17 cellular contexts compared by ENCODE assay signal in the genomic region with DNA sequence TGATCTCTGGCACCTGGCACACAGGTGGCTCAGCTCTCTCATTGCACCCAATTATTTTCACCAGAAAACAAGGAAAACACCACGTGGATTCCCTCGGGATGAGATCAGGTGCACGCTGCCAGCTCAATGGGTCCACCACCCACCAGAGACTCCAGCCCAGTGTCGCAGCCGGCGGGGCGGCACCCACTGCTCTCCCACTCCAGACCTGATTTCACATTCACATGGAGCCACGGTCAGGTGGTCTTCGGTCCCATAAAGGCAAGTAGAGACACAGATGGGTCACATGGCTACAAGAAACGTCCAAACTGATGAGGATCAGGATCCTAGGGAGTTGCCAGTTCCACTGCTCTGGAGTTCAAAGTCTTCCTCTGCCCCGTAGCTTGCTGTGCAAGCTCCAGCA.
DNase-seq lines count a peak whose midpoint lies in the region; FAIRE-seq and TF ChIP-seq lines count a peak whose summit lies in the region.
"Had no signal": no experiment of that assay in that cellular context is flagged by ENCODE, and none has a peak within 500 bp of the region (broad histone marks: within the 10 kb centered on the region; RNA-seq: fewer than 3 reads in every experiment).

No MANE protein-coding gene starts in this region.

- TF ChIP-seq CTCF in esophagus muscularis mucosa (IDR thresholded peaks at IDR 0.05) (no peak), lower leg skin (IDR thresholded peaks at IDR 0.05) (no peak), nephron progenitor cell (IDR thresholded peaks at IDR 0.05) (no peak), esophagus squamous epithelium (IDR thresholded peaks at IDR 0.05) (no peak)

- H3K27me3 ChIP-seq in esophagus muscularis mucosa (no peaks in the 10 kb centered on the region), small intestine (ENCODE audit: control insufficient read depth in 2 of 2, insufficient read depth in 2 of 2, low read length in 2 of 2) (no peaks in the 10 kb centered on the region), esophagus squamous epithelium (no peaks in the 10 kb centered on the region)

- no peak for FAIRE-seq in small intestine (lab: Jason Lieb, UNC)
- FAIRE-seq: GM12891, GM18507 had no signal

- H3K27ac ChIP-seq in esophagus muscularis mucosa (replicated peaks in 1 of 4) (no peak overlapping the region), small intestine (ENCODE audit: low read depth in 1 of 2, low read length in 1 of 2) (no peak overlapping the region), esophagus squamous epithelium (no peak overlapping the region)

- no peaks in the 10 kb centered on the region for H3K9me3 ChIP-seq in esophagus muscularis mucosa
- no peaks in the 10 kb centered on the region for H3K9me3 ChIP-seq in small intestine (ENCODE audit: control insufficient read depth, low read depth)
- H3K9me3 ChIP-seq in esophagus squamous epithelium, result peaks cover 0 to 10% (median 0%) of the 10 kb centered on the region in 3 donors

- H3K9me3 Mint-ChIP-seq in nephron progenitor cell, result no peaks in the 10 kb centered on the region
- H3K9me3 Mint-ChIP-seq: CD4-positive, alpha-beta memory T cell had no signal

- no peaks in the 10 kb centered on the region for H3K36me3 Mint-ChIP-seq in nephron progenitor cell (ENCODE audit: low read depth)
- H3K36me3 Mint-ChIP-seq: CD4-positive, alpha-beta memory T cell had no signal

- TF ChIP-seq POLR2A in esophagus muscularis mucosa (IDR thresholded peaks at IDR 0.05; ENCODE audit: low read depth), result no peak
- no peak for TF ChIP-seq POLR2A in lower leg skin (IDR thresholded peaks at IDR 0.05)
- TF ChIP-seq POLR2A in esophagus squamous epithelium (IDR thresholded peaks at IDR 0.05), result no peak

- H3K4me3 ChIP-seq in esophagus muscularis mucosa, result no peak overlapping the region
- H3K4me3 ChIP-seq in lower leg skin (ENCODE audit: low read depth, poor library complexity, severe bottlenecking), result no peak overlapping the region
- no peak overlapping the region for H3K4me3 ChIP-seq in small intestine (ENCODE audit: low read depth in 1 of 2, low read length in 2 of 2)
- H3K4me3 ChIP-seq in esophagus squamous epithelium, result no peak overlapping the region
- H3K4me3 ChIP-seq: GM23338 had no signal

- H3K4me1 Mint-ChIP-seq in nephron progenitor cell, result no peaks in the 10 kb centered on the region
- H3K4me1 Mint-ChIP-seq: CD4-positive, alpha-beta memory T cell; H9 had no signal

- no peaks in the 10 kb centered on the region for H3K27me3 Mint-ChIP-seq in nephron progenitor cell (ENCODE audit: low read depth, poor library complexity)

- TF ChIP-seq EP300 in esophagus muscularis mucosa (IDR thresholded peaks at IDR 0.05), result no peak

- H3K36me3 ChIP-seq in esophagus muscularis mucosa, result no peaks in the 10 kb centered on the region
- no peaks in the 10 kb centered on the region for H3K36me3 ChIP-seq in small intestine (ENCODE audit: control insufficient read depth in 2 of 2, insufficient read depth in 2 of 2, low read length in 2 of 2)
- H3K36me3 ChIP-seq in esophagus squamous epithelium, result no peaks in the 10 kb centered on the region

- DNase-seq in esophagus muscularis mucosa (ENCODE audit: extremely low spot score) (peak; percentile 39), lower leg skin (ENCODE audit: low spot score in 2 of 2) (peak; percentile 0 to 64), small intestine (peak; percentile 26), NCI-H146 treated with DMSO at 0.1 percent for 48 hours (lab: John Stamatoyannopoulos, UW; ENCODE audit: unreplicated experiment) (no peak), nephron progenitor cell (no peak), esophagus squamous epithelium (lab: John Stamatoyannopoulos, UW) (no peak)
- DNase-seq: C1 segment of cervical spinal cord; Calu3; CD4-positive, alpha-beta memory T cell; COR-L47; DMS53; DMS79 treated with DMSO at 0.1 percent for 48 hours; GF-D8; H9 had no signal

- H3K4me3 Mint-ChIP-seq in nephron progenitor cell, result no peak overlapping the region
- H3K4me3 Mint-ChIP-seq: CD4-positive, alpha-beta memory T cell; GM23338 had no signal

- H3K27ac Mint-ChIP-seq in nephron progenitor cell, result no peak overlapping the region
- H3K27ac Mint-ChIP-seq: CD4-positive, alpha-beta memory T cell; GM23338; H9 had no signal

- intact Hi-C loops in esophagus muscularis mucosa (cut with DNase I), result no loop called here
- intact Hi-C loops in lower leg skin (cut with DNase I; ENCODE audit: low total_unique reads), result no loop called here
- intact Hi-C loops in esophagus squamous epithelium (cut with DNase I), result no loop called here

- 76% methylated on average over 5 of the region's 11 CpGs for WGBS in esophagus muscularis mucosa
- 81 to 87% methylated on average over 10 to 11 of the region's 11 CpGs for WGBS in lower leg skin, 2 donors
- WGBS in small intestine, 3 donors, result 64 to 83% (median 69%) methylated on average over 11 of the region's 11 CpGs
- 77 to 79% methylated on average over 7 to 8 of the region's 11 CpGs for WGBS in esophagus squamous epithelium, 2 donors

- H3K4me1 ChIP-seq in esophagus muscularis mucosa (no peaks in the 10 kb centered on the region), small intestine (ENCODE audit: control insufficient read depth in 2 of 2, insufficient read depth in 1 of 2, low read depth in 1 of 2, low read length in 1 of 2) (no peaks in the 10 kb centered on the region), esophagus squamous epithelium (no peaks in the 10 kb centered on the region)

Comparison
In these comparisons a context has a peak if more than half of its experiments do, and no peak if none do; other contexts are left out.
1. DNase-seq: peak in esophagus muscularis mucosa (single experiment), lower leg skin (2 of 2) and small intestine (single experiment); none in NCI-H146 treated with DMSO at 0.1 percent for 48 hours (single experiment), nephron progenitor cell (single experiment) and esophagus squamous epithelium (single experiment).